Comparison of ENCODE assay signal across 16 cellular contexts in the genomic region with DNA sequence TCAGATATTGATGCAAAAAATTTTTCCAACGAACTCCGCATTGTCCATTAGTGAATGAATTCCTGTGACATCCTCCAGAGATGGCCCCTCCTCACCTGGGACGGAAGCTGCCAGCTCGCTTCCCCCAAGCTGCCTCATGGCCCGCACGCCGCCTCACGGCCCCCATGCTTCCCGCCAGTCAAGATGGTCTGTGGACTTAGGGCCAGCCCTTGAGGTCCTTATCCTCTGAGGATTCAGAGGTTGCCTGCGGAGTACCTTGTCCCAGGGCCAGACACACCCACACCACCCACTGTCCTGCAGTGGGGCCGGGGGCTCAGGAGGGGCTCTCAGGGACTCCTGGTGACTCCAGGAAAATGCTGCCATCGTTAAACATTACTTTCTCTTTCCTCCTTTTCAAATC.
"Had no signal": no experiment of that assay in that cellular context is flagged by ENCODE, and none has a peak within 500 bp of the region (broad histone marks: within the 10 kb centered on the region; RNA-seq: fewer than 3 reads in every experiment).

No MANE protein-coding gene starts in this region.

- H3K4me3 Mint-ChIP-seq: activated naive CD4-positive, alpha-beta T cell treated with anti-CD3 and anti-CD28 coated beads for 36 hours; central memory CD8-positive, alpha-beta T cell; mesothelial cell of epicardium; type B pancreatic cell had no signal

- H3K4me3 ChIP-seq: adrenal gland, gastroesophageal sphincter, lower lobe of right lung, ovary, skin epidermis had no signal

- H3K9me3 Mint-ChIP-seq: activated naive CD4-positive, alpha-beta T cell treated with anti-CD3 and anti-CD28 coated beads for 36 hours; central memory CD8-positive, alpha-beta T cell; mesothelial cell of epicardium; type B pancreatic cell had no signal

- H3K27ac ChIP-seq: adrenal gland, gastroesophageal sphincter, ovary, skin epidermis had no signal

- H3K9me3 ChIP-seq: adrenal gland, gastroesophageal sphincter, lower lobe of right lung, ovary had no signal

- H3K27ac Mint-ChIP-seq: activated naive CD4-positive, alpha-beta T cell treated with anti-CD3 and anti-CD28 coated beads for 36 hours; mesothelial cell of epicardium; type B pancreatic cell had no signal

- H3K27me3 ChIP-seq: adrenal gland, gastroesophageal sphincter, ovary had no signal

- H3K36me3 ChIP-seq: ovary had no signal

- H3K4me1 Mint-ChIP-seq: central memory CD8-positive, alpha-beta T cell; mesothelial cell of epicardium had no signal

- H3K27me3 Mint-ChIP-seq: central memory CD8-positive, alpha-beta T cell; type B pancreatic cell had no signal

- ATAC-seq: gastroesophageal sphincter had no signal

- DNase-seq: activated CD4-positive, alpha-beta T cell treated with anti-CD3 and anti-CD28 coated beads for 1 hour; activated T-cell treated with anti-CD3 and anti-CD28 coated beads for 4 hours; effector memory CD4-positive, alpha-beta T cell; lower lobe of right lung; ovary; stimulated activated CD4-positive, alpha-beta T cell treated with anti-CD3 and anti-CD28 coated beads, Interleukin-4, amount 100 ng/mL, for 1 hour; stimulated activated naive CD4-positive, alpha-beta T cell treated with Interleukin-2 at 50 U/mL for 16 hours; T-helper 1 cell; T1000 had no signal
